ENCODE assay signal across 5 cellular contexts in the genomic region with DNA sequence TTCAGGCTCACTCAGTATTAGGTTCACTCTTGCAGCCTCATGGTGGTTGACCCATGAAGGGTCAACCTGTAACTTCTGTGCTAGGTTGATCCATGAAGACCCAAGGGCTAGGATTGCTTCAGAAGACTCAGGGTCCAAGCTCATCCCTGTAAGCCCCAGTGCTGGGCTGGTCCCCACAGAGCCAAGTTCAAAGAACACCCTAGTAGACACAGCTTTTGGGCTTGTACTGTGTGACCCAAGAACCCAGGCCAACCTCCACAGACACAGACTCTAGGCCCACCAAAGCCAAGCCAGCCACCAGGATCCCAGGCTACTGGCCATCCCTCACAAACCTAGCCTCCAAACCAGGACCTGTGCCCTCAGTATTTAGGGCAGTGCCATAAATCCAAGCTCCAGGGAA.
"Had no signal": no experiment of that assay in that cellular context is flagged by ENCODE, and none has a peak within 500 bp of the region (broad histone marks: within the 10 kb centered on the region; RNA-seq: fewer than 3 reads in every experiment).

No MANE protein-coding gene starts in this region.

- H3K27ac ChIP-seq: HL-60 had no signal

- H3K4me3 ChIP-seq: GM23338 had no signal

- DNase-seq: H9, HCEC 1CT had no signal

- ATAC-seq: GM23338, HepG2 had no signal
